ENCODE assay signal across 35 cellular contexts in the genomic region with DNA sequence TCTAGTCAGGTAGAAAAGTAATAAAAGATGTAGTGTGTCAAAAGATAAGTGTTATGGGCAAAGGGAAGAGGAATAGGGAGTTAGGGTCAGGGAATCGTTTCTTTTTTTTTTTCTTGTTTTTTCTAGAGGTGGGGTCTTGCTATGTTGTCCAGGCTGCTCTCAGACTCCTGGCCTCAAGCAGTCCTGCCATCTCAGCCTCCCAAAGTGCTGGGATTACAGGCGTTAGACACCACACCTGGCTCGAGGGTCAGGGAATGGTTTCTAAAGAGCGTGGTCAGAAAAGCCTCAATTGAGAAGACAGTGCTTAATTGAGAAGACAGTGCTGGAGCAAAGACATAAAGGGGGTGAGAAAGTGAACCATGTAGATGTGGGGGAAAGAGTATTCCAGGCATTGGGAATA.
"Had no signal": no experiment of that assay in that cellular context is flagged by ENCODE, and none has a peak within 500 bp of the region (broad histone marks: within the 10 kb centered on the region; RNA-seq: fewer than 3 reads in every experiment).

No MANE protein-coding gene starts in this region.

- ATAC-seq: activated CD4-positive, CD25-positive, alpha-beta regulatory T cell treated with anti-CD3 and anti-CD28 coated beads, Interleukin-2, amount 50 U/mL, for 24 hours; activated CD8-positive, alpha-beta memory T cell treated with anti-CD3 and anti-CD28 coated beads, Interleukin-2, amount 10 ng/mL, durations not matched to agents 7 days and 5 days; activated CD8-positive, alpha-beta T cell treated with anti-CD3 and anti-CD28 coated beads, Interleukin-2, amount 10 ng/mL, durations not matched to agents 7 days and 5 days; activated naive CD4-positive, alpha-beta T cell treated with anti-CD3 and anti-CD28 coated beads, Interleukin-2, amount 50 U/mL, for 72 hours; body of pancreas had no signal

- H3K27ac Mint-ChIP-seq: activated CD4-positive, alpha-beta memory T cell treated with anti-CD3 and anti-CD28 coated beads, Interleukin-2, amount 10 ng/mL, durations not matched to agents 7 days and 5 days; activated CD4-positive, alpha-beta T cell treated with anti-CD3 and anti-CD28 coated beads, Interleukin-2, amount 10 ng/mL, durations not matched to agents 7 days and 5 days; activated CD8-positive, alpha-beta memory T cell treated with anti-CD3 and anti-CD28 coated beads, Interleukin-2, amount 10 ng/mL, durations not matched to agents 7 days and 5 days; activated CD8-positive, alpha-beta T cell treated with anti-CD3 and anti-CD28 coated beads, Interleukin-2, amount 10 ng/mL, durations not matched to agents 7 days and 5 days; activated naive CD4-positive, alpha-beta T cell treated with anti-CD3 and anti-CD28 coated beads for 36 hours; activated naive CD8-positive, alpha-beta T cell treated with anti-CD3 and anti-CD28 coated beads for 36 hours; T-helper 1 cell treated with Interleukin-12 subunit alpha and Interleukin-12 subunit beta and Interleukin-4 antibody, amounts not matched to agents 30 μg/mL and 1 μg/mL, for 36 hours; T-helper 2 cell treated with Interferon-gamma antibody and Interleukin-4, amounts not matched to agents 5 μg/mL and 100 μg/mL, for 36 hours had no signal

- FAIRE-seq: astrocyte, TTC549 had no signal

- DNase-seq: activated CD4-positive, alpha-beta memory T cell treated with anti-CD3 and anti-CD28 coated beads, Interleukin-2, amount 10 ng/mL, durations not matched to agents 7 days and 5 days; activated CD4-positive, alpha-beta T cell treated with anti-CD3 and anti-CD28 coated beads for 4 hours; activated CD4-positive, alpha-beta T cell treated with anti-CD3 and anti-CD28 coated beads, Interleukin-2, amount 10 ng/mL, durations not matched to agents 7 days and 5 days; activated CD4-positive, alpha-beta T cell treated with anti-CD3 and anti-CD28 coated beads, Interleukin-2, amount 50 U/mL, for 48 hours; activated CD4-positive, CD25-positive, alpha-beta regulatory T cell; activated CD8-positive, alpha-beta memory T cell treated with anti-CD3 and anti-CD28 coated beads for 24 hours; activated CD8-positive, alpha-beta memory T cell treated with anti-CD3 and anti-CD28 coated beads, Interleukin-2, amount 10 ng/mL, durations not matched to agents 7 days and 5 days; activated CD8-positive, alpha-beta memory T cell treated with anti-CD3 and anti-CD28 coated beads, Interleukin-2, amount 50 U/mL, for 48 hours; activated CD8-positive, alpha-beta T cell treated with anti-CD3 and anti-CD28 coated beads, Interleukin-2, amount 10 ng/mL, durations not matched to agents 7 days and 5 days; activated effector memory CD4-positive, alpha-beta T cell treated with anti-CD3 and anti-CD28 coated beads, Interleukin-2, amount 50 U/mL, for 16 hours; activated gamma-delta T cell treated with Interleukin-2 at 50 U/mL for 16 hours; activated naive CD4-positive, alpha-beta T cell; activated naive CD4-positive, alpha-beta T cell treated with anti-CD3 and anti-CD28 coated beads for 36 hours; activated naive CD4-positive, alpha-beta T cell treated with anti-CD3 and anti-CD28 coated beads, Interleukin-2, amount 50 U/mL, for 16 hours; activated naive CD8-positive, alpha-beta T cell treated with anti-CD3 and anti-CD28 coated beads for 36 hours; activated T-cell treated with anti-CD3 and anti-CD28 coated beads, Interleukin-2, amount 50 U/mL, for 24 hours; activated T-cell treated with anti-CD3 and anti-CD28 coated beads, Interleukin-2, amount 50 U/mL, for 48 hours; adrenal gland; amniotic stem cell; aorta; body of pancreas; brain microvascular endothelial cell; central memory CD4-positive, alpha-beta T cell; SW 1271; T-helper 1 cell; T-helper 2 cell; T-helper 9 cell had no signal

- H3K27ac ChIP-seq: adrenal gland, body of pancreas, brain microvascular endothelial cell, breast epithelium, VCaP had no signal

- H3K9me3 ChIP-seq: adrenal gland, body of pancreas, breast epithelium had no signal

- H3K4me1 ChIP-seq: adrenal gland, body of pancreas, breast epithelium had no signal

- H3K9me3 Mint-ChIP-seq: activated CD4-positive, alpha-beta memory T cell treated with anti-CD3 and anti-CD28 coated beads, Interleukin-2, amount 10 ng/mL, durations not matched to agents 7 days and 5 days; activated CD4-positive, alpha-beta T cell treated with anti-CD3 and anti-CD28 coated beads, Interleukin-2, amount 10 ng/mL, durations not matched to agents 7 days and 5 days; activated naive CD4-positive, alpha-beta T cell treated with anti-CD3 and anti-CD28 coated beads for 36 hours; activated naive CD4-positive, alpha-beta T cell treated with anti-CD3 and anti-CD28 coated beads, Interleukin-2, amount 50 U/mL, for 72 hours; activated naive CD8-positive, alpha-beta T cell treated with anti-CD3 and anti-CD28 coated beads for 36 hours; activated T-cell treated with anti-CD3 and anti-CD28 coated beads, Interleukin-2, amount 50 U/mL, for 24 hours; T-helper 1 cell treated with Interleukin-12 subunit alpha and Interleukin-12 subunit beta and Interleukin-4 antibody, amounts not matched to agents 30 μg/mL and 1 μg/mL, for 36 hours; T-helper 2 cell treated with Interferon-gamma antibody and Interleukin-4, amounts not matched to agents 5 μg/mL and 100 μg/mL, for 36 hours had no signal

- H3K4me3 Mint-ChIP-seq: activated CD4-positive, alpha-beta memory T cell treated with anti-CD3 and anti-CD28 coated beads, Interleukin-2, amount 10 ng/mL, durations not matched to agents 7 days and 5 days; activated CD4-positive, alpha-beta T cell treated with anti-CD3 and anti-CD28 coated beads, Interleukin-2, amount 10 ng/mL, durations not matched to agents 7 days and 5 days; activated CD8-positive, alpha-beta memory T cell treated with anti-CD3 and anti-CD28 coated beads, Interleukin-2, amount 10 ng/mL, durations not matched to agents 7 days and 5 days; activated CD8-positive, alpha-beta T cell treated with anti-CD3 and anti-CD28 coated beads, Interleukin-2, amount 10 ng/mL, durations not matched to agents 7 days and 5 days; activated naive CD4-positive, alpha-beta T cell treated with anti-CD3 and anti-CD28 coated beads for 36 hours; activated naive CD8-positive, alpha-beta T cell treated with anti-CD3 and anti-CD28 coated beads for 36 hours; activated T-cell treated with anti-CD3 and anti-CD28 coated beads, Interleukin-2, amount 50 U/mL, for 24 hours; T-helper 1 cell treated with Interleukin-12 subunit alpha and Interleukin-12 subunit beta and Interleukin-4 antibody, amounts not matched to agents 30 μg/mL and 1 μg/mL, for 36 hours; T-helper 2 cell treated with Interferon-gamma antibody and Interleukin-4, amounts not matched to agents 5 μg/mL and 100 μg/mL, for 36 hours had no signal

- H3K27me3 Mint-ChIP-seq: activated CD4-positive, alpha-beta memory T cell treated with anti-CD3 and anti-CD28 coated beads, Interleukin-2, amount 10 ng/mL, durations not matched to agents 7 days and 5 days; activated CD4-positive, alpha-beta T cell treated with anti-CD3 and anti-CD28 coated beads, Interleukin-2, amount 10 ng/mL, durations not matched to agents 7 days and 5 days; activated CD8-positive, alpha-beta memory T cell treated with anti-CD3 and anti-CD28 coated beads, Interleukin-2, amount 10 ng/mL, durations not matched to agents 7 days and 5 days; activated naive CD8-positive, alpha-beta T cell treated with anti-CD3 and anti-CD28 coated beads for 36 hours; activated T-cell treated with anti-CD3 and anti-CD28 coated beads, Interleukin-2, amount 50 U/mL, for 24 hours had no signal

- H3K4me3 ChIP-seq: adrenal gland, body of pancreas, breast epithelium had no signal

- H3K27me3 ChIP-seq: adrenal gland, body of pancreas, brain microvascular endothelial cell, breast epithelium had no signal

- H3K36me3 ChIP-seq: adrenal gland, breast epithelium had no signal
